Comparison of ENCODE assay signal across 9 cellular contexts in the genomic region with DNA sequence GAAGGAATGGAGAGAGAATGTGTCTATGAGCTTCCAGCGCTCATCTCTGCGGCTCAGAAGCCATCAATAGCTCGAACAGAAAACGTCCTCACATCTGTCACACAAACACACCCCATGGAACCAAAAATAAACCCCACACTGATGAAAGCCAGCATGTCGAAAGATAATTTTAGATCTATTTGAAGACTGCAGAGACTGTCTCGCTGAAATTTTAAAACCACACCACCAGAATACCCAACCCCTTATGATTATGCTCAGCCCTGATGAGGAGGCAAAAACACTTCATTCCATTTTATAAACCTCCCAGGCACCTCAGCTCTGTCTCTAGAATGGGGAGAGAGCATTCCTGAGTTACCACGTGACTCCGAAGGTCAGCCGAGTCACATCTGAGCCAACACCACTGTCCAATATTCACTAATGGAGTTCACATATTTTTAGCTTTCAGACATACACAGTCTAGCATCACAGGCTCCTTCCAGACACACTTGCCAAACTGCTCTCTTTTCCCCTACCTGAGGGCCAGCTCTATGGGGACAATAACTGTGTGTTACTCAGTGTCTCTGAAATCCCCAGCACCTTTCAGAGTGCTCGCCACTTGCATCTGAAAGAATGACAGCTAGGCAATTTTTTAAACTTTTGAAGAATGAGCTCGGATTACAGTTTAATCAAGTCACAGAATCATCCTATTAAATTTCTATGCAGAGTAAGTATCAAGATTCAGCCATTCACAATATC.
DNase-seq lines count a peak whose midpoint lies in the region; ATAC-seq and TF ChIP-seq lines count a peak whose summit lies in the region.
"Had no signal": no experiment of that assay in that cellular context is flagged by ENCODE, and none has a peak within 500 bp of the region (broad histone marks: within the 10 kb centered on the region; RNA-seq: fewer than 3 reads in every experiment).

No MANE protein-coding gene starts in this region.

- H3K4me3 ChIP-seq in muscle layer of colon (ENCODE audit: low read depth in 1 of 2, low read length in 2 of 2), result no peak overlapping the region
- no peak overlapping the region for H3K4me3 ChIP-seq in vagina

- TF ChIP-seq CTCF in vagina (IDR thresholded peaks at IDR 0.05), result no peak

- H3K36me3 ChIP-seq in muscle layer of colon (ENCODE audit: insufficient read depth, low read length), result no peaks in the 10 kb centered on the region
- H3K36me3 ChIP-seq in vagina, result peaks cover 0 to 4% of the 10 kb centered on the region in 2 donors

- intact Hi-C loops in vagina (cut with DNase I), result no loop called here

- H3K36me3 Mint-ChIP-seq in activated naive CD4-positive, alpha-beta T cell treated with anti-CD3 and anti-CD28 coated beads, Interleukin-2, amount 50 U/mL, for 24 hours, result peaks cover 5% of the 10 kb centered on the region

- H3K4me1 ChIP-seq in muscle layer of colon (ENCODE audit: insufficient read depth, low read length) (peaks cover 37% of the 10 kb centered on the region), vagina (peaks cover 53% of the 10 kb centered on the region)

- no peaks in the 10 kb centered on the region for H3K27me3 Mint-ChIP-seq in activated naive CD4-positive, alpha-beta T cell treated with anti-CD3 and anti-CD28 coated beads, Interleukin-2, amount 50 U/mL, for 24 hours

- H3K9me3 Mint-ChIP-seq in activated naive CD4-positive, alpha-beta T cell treated with anti-CD3 and anti-CD28 coated beads, Interleukin-2, amount 50 U/mL, for 24 hours, result no peaks in the 10 kb centered on the region

- H3K27ac ChIP-seq in caudate nucleus (ENCODE audit: low read depth, low read length) (peak overlapping the region; percentile 90), muscle layer of colon (ENCODE audit: low read depth, low read length) (peak overlapping the region; percentile 9), vagina (peak overlapping the region; percentile 34)

- H3K27ac Mint-ChIP-seq in activated naive CD4-positive, alpha-beta T cell treated with anti-CD3 and anti-CD28 coated beads, Interleukin-2, amount 50 U/mL, for 24 hours, result peak overlapping the region; percentile 97

- no peak overlapping the region for H3K9ac ChIP-seq in muscle layer of colon (ENCODE audit: low read length)

- H3K4me1 Mint-ChIP-seq in activated naive CD4-positive, alpha-beta T cell treated with anti-CD3 and anti-CD28 coated beads, Interleukin-2, amount 50 U/mL, for 24 hours, result peaks cover 87% of the 10 kb centered on the region

- peak overlapping the region; percentile 84 for H3K4me3 Mint-ChIP-seq in activated naive CD4-positive, alpha-beta T cell treated with anti-CD3 and anti-CD28 coated beads, Interleukin-2, amount 50 U/mL, for 24 hours

- no peak for TF ChIP-seq POLR2A in vagina (IDR thresholded peaks at IDR 0.05)

- H3K27me3 ChIP-seq in muscle layer of colon (ENCODE audit: control insufficient read depth in 1 of 2, insufficient read depth in 2 of 2, low read length in 2 of 2), result no peaks in the 10 kb centered on the region
- no peaks in the 10 kb centered on the region for H3K27me3 ChIP-seq in vagina

- no peak for ATAC-seq in GM18517 (IDR thresholded peaks at IDR 0.05; ENCODE audit: unreplicated experiment)
- no peak for ATAC-seq in GM21367 (IDR thresholded peaks at IDR 0.05; ENCODE audit: unreplicated experiment)

- H3K9me3 ChIP-seq in muscle layer of colon (ENCODE audit: low read length), result no peaks in the 10 kb centered on the region
- H3K9me3 ChIP-seq in vagina, result no peaks in the 10 kb centered on the region

- DNase-seq in activated naive CD4-positive, alpha-beta T cell (lab: John Stamatoyannopoulos, UW), result no peak
- DNase-seq in caudate nucleus (lab: John Stamatoyannopoulos, UW), result peak in 20 of 61 donors; percentile 14 to 76 (median 44)
- DNase-seq in vagina (ENCODE audit: extremely low spot score in 2 of 2), result no peak
- DNase-seq in KG1 (lab: John Stamatoyannopoulos, UW), result no peak
- DNase-seq: DMS53 had no signal

Comparison
In these comparisons a context has a peak if more than half of its experiments do, and no peak if none do; other contexts are left out.
1. H3K27ac ChIP-seq: peak in every context shown above with its lines; median percentile 90 in caudate nucleus; 34 in vagina; 9 in muscle layer of colon.